ENCODE assay signal across 8 cellular contexts in the genomic region with DNA sequence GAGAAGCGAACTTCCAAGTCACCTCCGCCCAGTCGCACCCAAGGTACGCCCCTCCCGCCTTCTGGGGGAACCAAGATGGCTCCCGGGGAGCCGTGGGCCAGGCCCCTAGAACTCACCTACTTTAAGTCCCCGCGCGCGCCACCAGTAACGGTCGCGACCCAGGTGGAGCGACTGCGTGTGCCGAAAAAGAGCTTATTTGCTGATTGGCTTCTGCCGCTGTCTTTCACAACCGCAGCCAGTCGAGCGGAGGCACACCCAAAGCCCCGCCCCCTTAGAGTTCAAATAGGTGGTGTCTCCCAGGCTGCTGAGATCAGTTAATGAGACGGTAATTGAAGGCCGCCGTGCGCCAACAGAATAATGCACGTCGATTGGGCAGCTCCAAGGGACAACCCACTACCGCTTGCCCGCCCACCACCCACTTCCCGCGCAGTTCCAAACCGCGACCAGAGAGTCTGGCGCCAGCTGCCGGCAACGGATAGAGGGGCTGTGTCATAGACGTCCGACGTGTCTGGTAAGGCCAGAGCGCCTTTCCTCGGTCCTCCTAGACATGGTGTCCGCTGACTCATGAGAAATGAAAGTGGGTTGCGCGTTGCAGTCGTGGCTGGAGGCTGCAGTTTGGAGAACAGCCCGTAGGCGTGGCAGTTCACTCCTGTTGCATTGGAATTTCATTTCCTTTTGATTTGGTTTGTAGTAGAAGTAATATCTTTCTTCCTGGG. TPM values are rescaled to one million over a fixed set of nuclear protein-coding genes. Genes with fewer than 3 reads are reported as not detected.
DNase-seq lines count a peak whose midpoint lies in the region; ATAC-seq and TF ChIP-seq lines count a peak whose summit lies in the region.

Gene MDC1 (minus strand): TSS at position 153 of the 716 bp plus-strand sequence. CDS start 2,106 bp downstream, outside the sequence.

- no peaks in the 10 kb centered on the region for H3K9me3 ChIP-seq in smooth muscle cell (replicated peaks; ENCODE audit: low read depth)

- TF ChIP-seq CTCF in WTC11 (IDR thresholded peaks at IDR 0.05) (no peak), cardiac fibroblast (IDR thresholded peaks at IDR 0.05; ENCODE audit: low read depth, low read length) (peak; percentile 35), smooth muscle cell (IDR thresholded peaks at IDR 0.05; ENCODE audit: borderline replicate concordance, insufficient read depth, poor library complexity, severe bottlenecking) (peak; percentile 12)

- H3K9me3 Mint-ChIP-seq in WTC11, result no peaks in the 10 kb centered on the region

- H3K4me3 Mint-ChIP-seq in WTC11, result peak within 1 kb of the TSS; percentile 99

- WGBS in smooth muscle cell (ENCODE audit: low lambda C conversion rate), result under 1% methylated on average over 48 of the region's 48 CpGs

- peak within 1 kb of the TSS; percentile 83 for H3K27ac ChIP-seq in smooth muscle cell (ENCODE audit: low read depth)

- POLR2A ChIA-PET in WTC11 (lab: Charles Lee), result interaction anchor here (0.6 to 1.7 kb wide), 17 partner anchors 9 to 165 kb away, joined by 3 to 19 read pairs (median 4); partner anchors contain the start of genes DHX16, GNL1, IER3 and NRM

- no peaks in the 10 kb centered on the region for H3K27me3 ChIP-seq in smooth muscle cell (ENCODE audit: low read depth)

- H3K36me3 Mint-ChIP-seq in WTC11, result peaks cover 51% of the 10 kb centered on the region

- peak within 1 kb of the TSS; percentile 89 for H3K9ac ChIP-seq in smooth muscle cell (ENCODE audit: low read depth)

- CTCF ChIA-PET in WTC11 (lab: Charles Lee), result interaction anchor here (0.6 to 2.4 kb wide), 15 partner anchors 13 to 385 kb away, joined by 3 to 26 read pairs (median 4); partner anchors contain the start of gene DHX16

- H3K4me3 ChIP-seq in cardiac fibroblast (replicated peaks in 1 of 2; ENCODE audit: low read depth in 2 of 2, low read length in 2 of 2) (peak within 1 kb of the TSS; percentile 75 to 76), smooth muscle cell (peak within 1 kb of the TSS; percentile 73)

- H3K36me3 ChIP-seq in smooth muscle cell (ENCODE audit: low read depth), result no peaks in the 10 kb centered on the region

- peaks cover 24% of the 10 kb centered on the region for H3F3A ChIP-seq in smooth muscle cell (ENCODE audit: low read depth)

- peaks cover 43% of the 10 kb centered on the region for H3K79me2 ChIP-seq in smooth muscle cell (ENCODE audit: low read depth)

- no peaks in the 10 kb centered on the region for H3K27me3 Mint-ChIP-seq in WTC11 (ENCODE audit: low read depth)

- H3K27ac Mint-ChIP-seq in WTC11, result peak within 1 kb of the TSS; percentile 100

- peaks cover 30% of the 10 kb centered on the region for H3K4me1 Mint-ChIP-seq in WTC11

- DNase-seq in AG08396 (ENCODE audit: low spot score) (peak; percentile 95), NCI-H226 (peak; percentile 100), WTC11 (ENCODE audit: low spot score) (peak; percentile 99), cardiac fibroblast (ENCODE audit: low read depth in 2 of 2) (peak; percentile 100), iPS-NIHi7 (ENCODE audit: extremely low spot score) (peak; percentile 93), smooth muscle cell (lab: John Stamatoyannopoulos, UW; ENCODE audit: unreplicated experiment) (peak; percentile 94)

- peaks cover 12% of the 10 kb centered on the region for H4K20me1 ChIP-seq in smooth muscle cell (ENCODE audit: low read depth)

- peaks cover 19% of the 10 kb centered on the region for H3K4me1 ChIP-seq in smooth muscle cell (ENCODE audit: low read depth)

- ATAC-seq in GM18909 (IDR thresholded peaks at IDR 0.05; ENCODE audit: poor library complexity, unreplicated experiment), result peak; percentile 73
- peak; percentile 67 for ATAC-seq in HG03175 (IDR thresholded peaks at IDR 0.05; ENCODE audit: unreplicated experiment)
- ATAC-seq in WTC11, result peak; percentile 77

- peak within 1 kb of the TSS; percentile 67 for H2AFZ ChIP-seq in smooth muscle cell (ENCODE audit: low read depth)

- H3K4me2 ChIP-seq in smooth muscle cell, result peak within 1 kb of the TSS; percentile 86

TF ChIP-seq in WTC11, 78 proteins besides CTCF, POLR2A, EP300 and RAD21 (continues in another document):
- peak; percentile 73; the same call in 1 of the 2 replicates for TF ChIP-seq ZNF232 (CRISPR knock-in tag; IDR thresholded peaks at IDR 0.05)
- TF ChIP-seq CREM (CRISPR knock-in tag; IDR thresholded peaks at IDR 0.05), result peak; percentile 82; the same call in 1 of the 2 replicates
- no peak for TF ChIP-seq GRHL2 (CRISPR knock-in tag; IDR thresholded peaks at IDR 0.05; ENCODE audit: insufficient replicate concordance, severe bottlenecking)
- no peak; the same call in 1 of the 2 replicates for TF ChIP-seq JUN (CRISPR knock-in tag; IDR thresholded peaks at IDR 0.05)
- no peak for TF ChIP-seq IRF2 (CRISPR knock-in tag; IDR thresholded peaks at IDR 0.05; ENCODE audit: borderline replicate concordance, low read depth)
- no peak for TF ChIP-seq NR3C1 (CRISPR knock-in tag; conservative IDR thresholded peaks at IDR 0.05; ENCODE audit: low read depth)
- TF ChIP-seq TCF7 (CRISPR knock-in tag; IDR thresholded peaks at IDR 0.05; ENCODE audit: low read depth), result no peak
- TF ChIP-seq ZNF138 (CRISPR knock-in tag; conservative IDR thresholded peaks at IDR 0.05), result no peak
- TF ChIP-seq USF2 (CRISPR knock-in tag; IDR thresholded peaks at IDR 0.05), result no peak
- peak; percentile 91 for TF ChIP-seq FOXK1 (CRISPR knock-in tag; IDR thresholded peaks at IDR 0.05)
- TF ChIP-seq GABPB1 (CRISPR knock-in tag; IDR thresholded peaks at IDR 0.05), result peak; percentile 93
- TF ChIP-seq, protein P1, sequence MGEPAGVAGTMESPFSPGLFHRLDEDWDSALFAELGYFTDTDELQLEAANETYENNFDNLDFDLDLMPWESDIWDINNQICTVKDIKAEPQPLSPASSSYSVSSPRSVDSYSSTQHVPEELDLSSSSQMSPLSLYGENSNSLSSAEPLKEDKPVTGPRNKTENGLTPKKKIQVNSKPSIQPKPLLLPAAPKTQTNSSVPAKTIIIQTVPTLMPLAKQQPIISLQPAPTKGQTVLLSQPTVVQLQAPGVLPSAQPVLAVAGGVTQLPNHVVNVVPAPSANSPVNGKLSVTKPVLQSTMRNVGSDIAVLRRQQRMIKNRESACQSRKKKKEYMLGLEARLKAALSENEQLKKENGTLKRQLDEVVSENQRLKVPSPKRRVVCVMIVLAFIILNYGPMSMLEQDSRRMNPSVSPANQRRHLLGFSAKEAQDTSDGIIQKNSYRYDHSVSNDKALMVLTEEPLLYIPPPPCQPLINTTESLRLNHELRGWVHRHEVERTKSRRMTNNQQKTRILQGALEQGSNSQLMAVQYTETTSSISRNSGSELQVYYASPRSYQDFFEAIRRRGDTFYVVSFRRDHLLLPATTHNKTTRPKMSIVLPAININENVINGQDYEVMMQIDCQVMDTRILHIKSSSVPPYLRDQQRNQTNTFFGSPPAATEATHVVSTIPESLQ (CRISPR knock-in tag; IDR thresholded peaks at IDR 0.05), result no peak
- no peak for TF ChIP-seq STAT6 (CRISPR knock-in tag; conservative IDR thresholded peaks at IDR 0.05; ENCODE audit: low read depth)
- TF ChIP-seq SMAD4 (CRISPR knock-in tag; IDR thresholded peaks at IDR 0.05), result 0 out of 2 replicates have a peak, but pooled peaks have one; percentile 25
- peak; percentile 99 for TF ChIP-seq E2F5 (CRISPR knock-in tag; IDR thresholded peaks at IDR 0.05)
- peak; percentile 60; the same call in 1 of the 2 replicates for TF ChIP-seq CREB1 (CRISPR knock-in tag; IDR thresholded peaks at IDR 0.05)
- TF ChIP-seq NFE2L1 (CRISPR knock-in tag; IDR thresholded peaks at IDR 0.05), result peak; percentile 99
- no peak for TF ChIP-seq ZMAT4 (CRISPR knock-in tag; IDR thresholded peaks at IDR 0.05)
- TF ChIP-seq SP1 (CRISPR knock-in tag; conservative IDR thresholded peaks at IDR 0.05), result peak; percentile 97

RNA-seq across cellular contexts. Expression of gene MDC1, which starts in this region (rescaled TPM):
- total RNA-seq in WTC11 (2021), result 95.9 to 100 TPM (median 97.9 TPM) in 3 replicates
- total RNA-seq in smooth muscle cell, result 6.9 and 7.0 TPM in 2 replicates
- polyA plus RNA-seq in smooth muscle cell, result 17.1 and 19.0 TPM in 2 replicates

Comparison
In these comparisons a context has a peak if more than half of its experiments do, and no peak if none do; other contexts are left out.
1. Peak in every context shown above with its lines: DNase-seq, ATAC-seq, H3K4me3 ChIP-seq and H3K27ac ChIP-seq.
2. RNA of gene MDC1 (total RNA-seq): 95.9 to 100 TPM in WTC11; 6.9 to 7.0 TPM in smooth muscle cell; every median in the first group is over 10 times any median in the second.